15 cellular contexts compared by ENCODE assay signal in genomic region chr16:83402969-83403368, GRCh38.
DNase-seq lines count a peak whose midpoint lies in the region; ATAC-seq and TF ChIP-seq lines count a peak whose summit lies in the region.
"Had no signal": no experiment of that assay in that cellular context is flagged by ENCODE, and none has a peak within 500 bp of the region (broad histone marks: within the 10 kb centered on the region; RNA-seq: fewer than 3 reads in every experiment).

No MANE protein-coding gene starts in this region.

- H3K27me3 ChIP-seq in mammary epithelial cell (ENCODE audit: insufficient read depth, low read length) (no peaks in the 10 kb centered on the region), mesendoderm (ENCODE audit: insufficient read depth, low read length, poor library complexity) (no peaks in the 10 kb centered on the region)
- H3K27me3 ChIP-seq: adrenal gland, BLaER1, pancreas had no signal

- no peak for ATAC-seq in GM21360 (IDR thresholded peaks at IDR 0.05; ENCODE audit: unreplicated experiment)
- ATAC-seq: pancreas had no signal

- no TSS peak for BruUV-seq in mammary epithelial cell (replicated peaks; lab: Mats Ljungman, UMichigan)

- no peak overlapping the region for H3K23ac ChIP-seq in mesendoderm (ENCODE audit: low read length)

- no peaks in the 10 kb centered on the region for H3K79me1 ChIP-seq in mesendoderm (ENCODE audit: low read length)

- no peak overlapping the region for H4K8ac ChIP-seq in mesendoderm (ENCODE audit: low read depth, low read length)

- H3K79me2 ChIP-seq in mammary epithelial cell (ENCODE audit: insufficient read depth, low read length) (no peaks in the 10 kb centered on the region), mesendoderm (ENCODE audit: control insufficient read depth, insufficient read depth, low read length) (no peaks in the 10 kb centered on the region)

- no peak overlapping the region for H4K5ac ChIP-seq in mesendoderm (ENCODE audit: low read length)

- intact Hi-C loops in mammary epithelial cell (cut with micrococcal nuclease) = loop anchor here (1.0 kb wide), 1 partner anchor 38 kb away; no protein-coding TSS in a partner anchor

- H3K27ac ChIP-seq in mammary epithelial cell (ENCODE audit: insufficient read depth, low read depth, low read length) (peak overlapping the region; percentile 70), mesendoderm (ENCODE audit: low read depth, low read length) (no peak overlapping the region)
- H3K27ac ChIP-seq: adrenal gland, BLaER1, pancreas had no signal

- H3K4me3 ChIP-seq in mammary epithelial cell (replicated peaks in 1 of 3; ENCODE audit: insufficient read depth in 1 of 3, low read depth in 2 of 3, low read length in 3 of 3) = no peak overlapping the region
- H3K4me3 ChIP-seq in mesendoderm (ENCODE audit: low read length) = no peak overlapping the region
- H3K4me3 ChIP-seq: adrenal gland, BLaER1, lung, pancreas had no signal

- no peak overlapping the region for H3K18ac ChIP-seq in mesendoderm (ENCODE audit: low read length)

- H2AK5ac ChIP-seq in mesendoderm (ENCODE audit: low read length) = no peak overlapping the region

- H3K4me1 ChIP-seq in mammary epithelial cell (ENCODE audit: insufficient read depth, low read length) (peaks cover 26% of the 10 kb centered on the region), mesendoderm (ENCODE audit: control insufficient read depth, low read depth, low read length) (no peaks in the 10 kb centered on the region)
- H3K4me1 ChIP-seq: adrenal gland, BLaER1, pancreas had no signal

- H4K20me1 ChIP-seq in mammary epithelial cell (ENCODE audit: insufficient read depth, low read length) = no peaks in the 10 kb centered on the region
- H4K20me1 ChIP-seq: BLaER1 had no signal

- WGBS in mammary epithelial cell (ENCODE audit: low coverage, missing lambda C conversion rate) = 68% methylated on average over 4 of the region's 4 CpGs
- WGBS in mesendoderm (ENCODE audit: extremely low coverage, insufficient coverage, low lambda C conversion rate) = no CpG with 5 or more reads among the region's 4 CpGs

- no peak overlapping the region for H3K4ac ChIP-seq in mesendoderm (ENCODE audit: low read depth, low read length)

- H3K9ac ChIP-seq in mammary epithelial cell (ENCODE audit: insufficient read depth, low read length) (no peak overlapping the region), mesendoderm (ENCODE audit: low read length) (no peak overlapping the region)
- H3K9ac ChIP-seq: BLaER1 had no signal

- no peak for TF ChIP-seq CTCF in mammary epithelial cell (conservative IDR thresholded peaks at IDR 0.05 in 1 of 2, IDR thresholded peaks at IDR 0.05 in 1 of 2; ENCODE audit: extremely low read depth in 1 of 2, insufficient read depth in 1 of 2, low read depth in 1 of 2, low read length in 2 of 2)

- dilution Hi-C loops in mammary epithelial cell (cut with HindIII; ENCODE audit: low sequenced_read_pairs) = no loop called here

- CTCF ChIA-PET in mammary epithelial cell (lab: Charles Lee; ENCODE audit: low non-redundant PET) = no interaction called here

- no peak overlapping the region for H3K56ac ChIP-seq in mesendoderm (ENCODE audit: low read length)

- H2BK15ac ChIP-seq in mesendoderm (replicated peaks; ENCODE audit: low read depth) = no peak overlapping the region

- no peak overlapping the region for H2BK120ac ChIP-seq in mesendoderm (ENCODE audit: low read depth, low read length)

- H3K9me3 ChIP-seq in mammary epithelial cell (replicated peaks; ENCODE audit: insufficient read depth, low read length) = no peaks in the 10 kb centered on the region
- H3K9me3 ChIP-seq: adrenal gland, BLaER1, pancreas had no signal

- H3K36me3 ChIP-seq in mammary epithelial cell (ENCODE audit: insufficient read depth, low read length) (no peaks in the 10 kb centered on the region), mesendoderm (ENCODE audit: control insufficient read depth, insufficient read depth, low read length) (no peaks in the 10 kb centered on the region)
- H3K36me3 ChIP-seq: adrenal gland, BLaER1, pancreas had no signal

- DNase-seq in EL (peak; percentile 76), NCI-H2171 (lab: John Stamatoyannopoulos, UW) (peak; percentile 2), mammary epithelial cell (peak; percentile 16), mesendoderm (peak; percentile 21), HT-29 (ENCODE audit: low spot score) (no peak), middle frontal gyrus (ENCODE audit: extremely low spot score, low spot score) (no peak)
- DNase-seq in stimulated activated CD4-positive, alpha-beta T cell treated with anti-CD3 and anti-CD28 coated beads, Interleukin-15, amount 100 ng/mL, for 24 hours = no peak
- DNase-seq: adrenal gland; head of caudate nucleus; NCI-H446 treated with DMSO at 0.1 percent for 48 hours; pancreas; stimulated activated naive CD4-positive, alpha-beta T cell had no signal

- no peak overlapping the region for H2AFZ ChIP-seq in mammary epithelial cell (ENCODE audit: low read depth, low read length)

- no peak overlapping the region for H3K4me2 ChIP-seq in mammary epithelial cell (ENCODE audit: insufficient read depth, low read depth, low read length)
- H3K4me2 ChIP-seq in mesendoderm (ENCODE audit: low read length) = no peak overlapping the region
- H3K4me2 ChIP-seq: BLaER1 had no signal

- no peak overlapping the region for H2BK5ac ChIP-seq in mesendoderm (ENCODE audit: low read length)

- in situ Hi-C loops in mammary epithelial cell (cut with MboI; ENCODE audit: low sequenced_read_pairs in 2 of 2) = no loop called here

Comparison
In these comparisons a context has a peak if more than half of its experiments do, and no peak if none do; other contexts are left out.
1. DNase-seq: peak in EL (single experiment), NCI-H2171 (single experiment), mammary epithelial cell (single experiment) and mesendoderm (single experiment); none in stimulated activated CD4-positive, alpha-beta T cell treated with anti-CD3 and anti-CD28 coated beads, Interleukin-15, amount 100 ng/mL, for 24 hours (single experiment), HT-29 (single experiment) and middle frontal gyrus (single experiment).